Comparison of ENCODE assay signal across 8 cellular contexts in the genomic region with DNA sequence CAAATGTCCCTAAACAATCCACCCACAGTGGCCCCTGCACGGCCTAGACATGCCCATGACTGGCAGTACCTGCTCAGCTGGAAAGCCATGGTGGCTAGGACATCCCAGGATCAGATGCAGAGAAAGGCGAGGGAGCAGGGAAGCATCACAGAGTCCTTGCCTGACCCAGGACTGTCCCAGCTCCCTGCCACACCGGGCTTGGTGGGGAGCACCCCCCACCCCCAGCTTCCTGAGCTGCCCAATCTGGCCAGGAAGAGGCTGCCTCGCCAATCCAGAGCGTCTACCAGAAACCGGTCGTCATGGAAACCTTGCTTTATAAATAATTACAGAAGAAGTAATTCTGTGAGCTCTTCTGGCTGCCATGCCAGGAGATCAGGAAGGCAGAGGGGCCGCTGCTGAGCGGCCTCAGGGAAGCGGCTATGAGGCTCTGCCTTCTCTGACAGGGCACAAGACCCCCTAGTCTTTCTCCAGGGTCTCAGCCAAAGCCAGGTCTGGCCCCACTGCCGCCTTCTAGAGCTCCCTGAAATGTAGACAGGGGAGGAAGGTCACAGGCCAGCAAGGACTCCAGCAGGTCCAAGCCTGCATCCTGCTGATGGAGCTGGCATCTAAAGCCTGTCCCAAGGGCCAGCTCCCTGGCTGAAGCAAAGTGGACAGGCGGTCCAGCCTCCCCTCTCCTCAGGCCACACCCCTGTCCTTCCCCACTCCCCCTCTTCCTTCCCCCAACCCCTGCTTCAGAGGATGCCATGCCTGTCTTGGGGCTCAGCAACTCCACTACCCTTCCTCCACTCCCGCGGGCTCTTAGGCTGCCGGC. TPM values are rescaled to one million over a fixed set of nuclear protein-coding genes. Genes with fewer than 3 reads are reported as not detected.
DNase-seq lines count a peak whose midpoint lies in the region; ATAC-seq, FAIRE-seq and TF ChIP-seq lines count a peak whose summit lies in the region.

No MANE protein-coding gene starts in this region.

- H3K27me3 Mint-ChIP-seq in activated T-cell treated with anti-CD3 and anti-CD28 coated beads, Interleukin-2, amount 50 U/mL, for 24 hours: no peaks in the 10 kb centered on the region

- TF ChIP-seq POLR2A in H54 (IDR thresholded peaks at IDR 0.05; ENCODE audit: low read depth, low read length): no peak

- peak overlapping the region; percentile 93 for H3K27ac Mint-ChIP-seq in activated T-cell treated with anti-CD3 and anti-CD28 coated beads, Interleukin-2, amount 50 U/mL, for 24 hours

- no peaks in the 10 kb centered on the region for H3K9me3 Mint-ChIP-seq in activated T-cell treated with anti-CD3 and anti-CD28 coated beads, Interleukin-2, amount 50 U/mL, for 24 hours

- no peak for TF ChIP-seq CTCF in GM12865 (IDR thresholded peaks at IDR 0.05; ENCODE audit: insufficient read depth, low read depth, low read length, missing control alignments)

- peak overlapping the region; percentile 65 for H3K4me3 Mint-ChIP-seq in activated T-cell treated with anti-CD3 and anti-CD28 coated beads, Interleukin-2, amount 50 U/mL, for 24 hours

- H3K36me3 Mint-ChIP-seq in activated T-cell treated with anti-CD3 and anti-CD28 coated beads, Interleukin-2, amount 50 U/mL, for 24 hours (ENCODE audit: low read depth): peaks cover 6% of the 10 kb centered on the region

- no peak for FAIRE-seq in H54 (lab: Jason Lieb, UNC)

- peak; percentile 59 for ATAC-seq in HG03354 (IDR thresholded peaks at IDR 0.05; ENCODE audit: poor library complexity, severe bottlenecking, unreplicated experiment)

- H3K4me3 ChIP-seq in GM12865 (ENCODE audit: low read depth, low read length): peak overlapping the region; percentile 54

- DNase-seq in GM12865 (ENCODE audit: low read depth) (peak; percentile 73), fibroblast of peridontal ligament (ENCODE audit: extremely low read depth) (peak; percentile 86), pulmonary artery endothelial cell (ENCODE audit: low read depth, low spot score) (peak; percentile 77), iPS-NIHi7 (ENCODE audit: extremely low spot score) (no peak), H54 (ENCODE audit: insufficient read length, low spot score) (no peak), SKM-1 treated with dmso at 0.1 percent for 144 hours (lab: John Stamatoyannopoulos, UW; ENCODE audit: unreplicated experiment) (no peak)
- peak; percentile 49 for DNase-seq in activated T-cell treated with anti-CD3 and anti-CD28 coated beads, Interleukin-2, amount 50 U/mL, for 24 hours

- H3K4me1 Mint-ChIP-seq in activated T-cell treated with anti-CD3 and anti-CD28 coated beads, Interleukin-2, amount 50 U/mL, for 24 hours (ENCODE audit: low read depth): peaks cover 55% of the 10 kb centered on the region

RNA-seq across cellular contexts. Expression of gene ACOT7, which starts 34.6 kb away (rescaled TPM):
- total RNA-seq in pulmonary artery endothelial cell: 57.1 and 69.0 TPM in 2 replicates

Comparison
In these comparisons a context has a peak if more than half of its experiments do, and no peak if none do; other contexts are left out.
1. DNase-seq: peak in GM12865 (single experiment), activated T-cell treated with anti-CD3 and anti-CD28 coated beads, Interleukin-2, amount 50 U/mL, for 24 hours (single experiment), fibroblast of peridontal ligament (single experiment) and pulmonary artery endothelial cell (single experiment); none in iPS-NIHi7 (single experiment), H54 (single experiment) and SKM-1 treated with dmso at 0.1 percent for 144 hours (single experiment).